18 cellular contexts compared by ENCODE assay signal in genomic region chr1:51072040-51072439, GRCh38. TPM values are rescaled to one million over a fixed set of nuclear protein-coding genes. Genes with fewer than 3 reads are reported as not detected.
DNase-seq lines count a peak whose midpoint lies in the region; ATAC-seq, FAIRE-seq and TF ChIP-seq lines count a peak whose summit lies in the region.
"Had no signal": no experiment of that assay in that cellular context is flagged by ENCODE, and none has a peak within 500 bp of the region (broad histone marks: within the 10 kb centered on the region; RNA-seq: fewer than 3 reads in every experiment).

No MANE protein-coding gene starts in this region.

- H3K4me1 Mint-ChIP-seq in endodermal cell, result no peaks in the 10 kb centered on the region
- H3K4me1 Mint-ChIP-seq: CD4-positive, CD25-positive, alpha-beta regulatory T cell; IgD-negative memory B cell had no signal

- H3K27ac Mint-ChIP-seq in endodermal cell, result no peak overlapping the region
- H3K27ac Mint-ChIP-seq: CD4-positive, CD25-positive, alpha-beta regulatory T cell; IgD-negative memory B cell had no signal

- H3K4me1 ChIP-seq in IMR-90 (ENCODE audit: control insufficient read depth, insufficient read depth, low read length) (no peaks in the 10 kb centered on the region), small intestine (ENCODE audit: control insufficient read depth in 2 of 2, insufficient read depth in 1 of 2, low read depth in 1 of 2, low read length in 1 of 2) (no peaks in the 10 kb centered on the region), endodermal cell (ENCODE audit: control insufficient read depth, insufficient read depth, low read length) (no peaks in the 10 kb centered on the region)
- H3K4me1 ChIP-seq: Caco-2 had no signal

- intact Hi-C loops in IMR-90 (cut with micrococcal nuclease), result no loop called here

- peaks cover 7% of the 10 kb centered on the region for H3K27me3 Mint-ChIP-seq in endodermal cell (ENCODE audit: insufficient read depth)

- dilution Hi-C loops in IMR-90 (cut with HindIII; ENCODE audit: low sequenced_read_pairs, unreplicated experiment), result no loop called here

- no peak for TF ChIP-seq RAD21 in IMR-90 (IDR thresholded peaks at IDR 0.05; ENCODE audit: low read length)

- no peak overlapping the region for H4K8ac ChIP-seq in IMR-90 (ENCODE audit: low read depth in 2 of 2, low read length in 2 of 2)

- no peak overlapping the region for H4K5ac ChIP-seq in IMR-90 (ENCODE audit: low read depth, low read length)

- no peaks in the 10 kb centered on the region for H3K36me3 ChIP-seq in IMR-90 (ENCODE audit: control insufficient read depth, insufficient read depth, low read length)
- no peaks in the 10 kb centered on the region for H3K36me3 ChIP-seq in small intestine (ENCODE audit: control insufficient read depth in 2 of 2, insufficient read depth in 2 of 2, low read length in 2 of 2)
- H3K36me3 ChIP-seq in endodermal cell (ENCODE audit: control insufficient read depth, insufficient read depth, low read length), result no peaks in the 10 kb centered on the region

- H4K91ac ChIP-seq in IMR-90 (ENCODE audit: insufficient read depth, low read depth, low read length), result no peak overlapping the region

- H3K9me3 Mint-ChIP-seq in endodermal cell, result no peaks in the 10 kb centered on the region
- H3K9me3 Mint-ChIP-seq: IgD-negative memory B cell had no signal

- no peak overlapping the region for H2BK15ac ChIP-seq in IMR-90 (ENCODE audit: low read depth, low read length)

- peaks cover 2% of the 10 kb centered on the region; the same call in 1 of the 2 replicates for H3K9me1 ChIP-seq in IMR-90 (ENCODE audit: insufficient read depth, low read length)

- no peak overlapping the region for H3K18ac ChIP-seq in IMR-90 (ENCODE audit: low read depth, low read length)

- ATAC-seq in IMR-90 (ENCODE audit: low read depth) (no peak), esophagus mucosa (peak; percentile 69), GM18502 (IDR thresholded peaks at IDR 0.05; ENCODE audit: poor library complexity, unreplicated experiment) (no peak)

- H2BK20ac ChIP-seq in IMR-90 (ENCODE audit: low read depth, low read length), result no peak overlapping the region

- no peak overlapping the region for H2AK5ac ChIP-seq in IMR-90 (ENCODE audit: low read depth, low read length)

- DNase-seq in IMR-90 (no peak), RWPE1 (ENCODE audit: low spot score) (peak; percentile 48), small intestine (peak; percentile 68), endodermal cell (no peak), ecto neural progenitor cell (ENCODE audit: low spot score) (no peak)
- DNase-seq: Caco-2; CD4-positive, CD25-positive, alpha-beta regulatory T cell; H7; MV-4-11; NCI-H1417; NCI-H1930; NCI-H2171; NCI-H774; SHP77 had no signal

- no peak overlapping the region for H3K27ac ChIP-seq in IMR-90 (ENCODE audit: insufficient read depth, low read length)
- H3K27ac ChIP-seq in RWPE1, result no peak overlapping the region
- H3K27ac ChIP-seq in small intestine (ENCODE audit: low read depth in 1 of 2, low read length in 1 of 2), result no peak overlapping the region
- H3K27ac ChIP-seq in endodermal cell (ENCODE audit: low read depth, low read length), result no peak overlapping the region

- H3K79me1 ChIP-seq in IMR-90 (ENCODE audit: low read depth in 1 of 2, low read length in 2 of 2), result no peaks in the 10 kb centered on the region

- H3K27me3 ChIP-seq in IMR-90 (ENCODE audit: control insufficient read depth, insufficient read depth, low read length) (peaks cover 5% of the 10 kb centered on the region), small intestine (ENCODE audit: control insufficient read depth in 2 of 2, insufficient read depth in 2 of 2, low read length in 2 of 2) (peaks cover 0 to 3% of the 10 kb centered on the region in 2 donors), endodermal cell (ENCODE audit: control insufficient read depth, insufficient read depth, low read length, poor library complexity, severe bottlenecking) (no peaks in the 10 kb centered on the region)

- H3K56ac ChIP-seq in IMR-90 (ENCODE audit: extremely low read depth, insufficient read depth, low read length), result no peak overlapping the region

- no peak overlapping the region for H3K14ac ChIP-seq in IMR-90 (replicated peaks; ENCODE audit: low read depth, low read length)

- no peak overlapping the region for H2BK120ac ChIP-seq in IMR-90 (ENCODE audit: low read depth, low read length)

- no peak for TF ChIP-seq POLR2A in IMR-90 (IDR thresholded peaks at IDR 0.05; ENCODE audit: low read depth, low read length)

- H3K9ac ChIP-seq in IMR-90 (ENCODE audit: low read depth, low read length), result no peak overlapping the region
- no peak overlapping the region for H3K9ac ChIP-seq in endodermal cell (ENCODE audit: extremely low read depth, low read length, poor library complexity, severe bottlenecking)

- FAIRE-seq in small intestine (lab: Jason Lieb, UNC), result no peak
- FAIRE-seq: GM19239 had no signal

- CTCF ChIA-PET in IMR-90 (lab: Yijun Ruan, JAX) (no interaction called here), RWPE1 (lab: Yijun Ruan, JAX) (interaction anchor here (0.6 to 0.7 kb wide), 2 partner anchors 33 to 298 kb away, joined by 3 read pairs; no protein-coding TSS in a partner anchor)

- no peaks in the 10 kb centered on the region for H3K36me3 Mint-ChIP-seq in endodermal cell (ENCODE audit: low read depth)
- H3K36me3 Mint-ChIP-seq: CD4-positive, CD25-positive, alpha-beta regulatory T cell; IgD-negative memory B cell had no signal

- no peak overlapping the region for H2BK5ac ChIP-seq in IMR-90 (ENCODE audit: low read depth, low read length, poor library complexity, severe bottlenecking)

- H2AFZ ChIP-seq in IMR-90 (replicated peaks; ENCODE audit: low read length, poor library complexity), result peak overlapping the region; percentile 3

- H2AK9ac ChIP-seq in IMR-90 (replicated peaks; ENCODE audit: low read depth, low read length, poor library complexity), result no peak overlapping the region

- no peak overlapping the region for H3K4me2 ChIP-seq in IMR-90 (ENCODE audit: low read depth, low read length)

- POLR2A ChIA-PET in IMR-90 (lab: Charles Lee; ENCODE audit: unreplicated experiment), result no interaction called here
- POLR2A ChIA-PET in RWPE1 (lab: Yijun Ruan, JAX; ENCODE audit: low non-redundant PET), result no interaction called here

- in situ Hi-C loops in IMR-90 (cut with MboI; ENCODE audit: low sequenced_read_pairs), result no loop called here

- no peaks in the 10 kb centered on the region for H3K9me3 ChIP-seq in IMR-90 (ENCODE audit: control insufficient read depth, insufficient read depth, low read length)
- H3K9me3 ChIP-seq in small intestine (ENCODE audit: control insufficient read depth, low read depth), result no peaks in the 10 kb centered on the region
- no peaks in the 10 kb centered on the region for H3K9me3 ChIP-seq in endodermal cell (ENCODE audit: control insufficient read depth, low read length)
- H3K9me3 ChIP-seq: Caco-2 had no signal

- no peaks in the 10 kb centered on the region for H4K20me1 ChIP-seq in IMR-90 (ENCODE audit: insufficient read depth, low read length)

- H3K4me3 Mint-ChIP-seq in endodermal cell, result no peak overlapping the region
- H3K4me3 Mint-ChIP-seq: CD4-positive, CD25-positive, alpha-beta regulatory T cell; IgD-negative memory B cell had no signal

- H3K23ac ChIP-seq in IMR-90 (ENCODE audit: low read depth, low read length), result no peak overlapping the region

- TF ChIP-seq CTCF in IMR-90 (conservative IDR thresholded peaks at IDR 0.05; ENCODE audit: low read depth, low read length) (no peak), RWPE1 (conservative IDR thresholded peaks at IDR 0.05; ENCODE audit: low read depth) (no peak), endodermal cell (conservative IDR thresholded peaks at IDR 0.05) (no peak)

- no peak overlapping the region for H3K4me3 ChIP-seq in IMR-90 (ENCODE audit: insufficient read depth, low read depth, low read length)
- no peak overlapping the region for H3K4me3 ChIP-seq in small intestine (ENCODE audit: low read depth in 1 of 2, low read length in 2 of 2)
- H3K4me3 ChIP-seq in endodermal cell (ENCODE audit: low read length), result no peak overlapping the region

- BruUV-seq in IMR-90 (replicated peaks; lab: Mats Ljungman, UMichigan), result no TSS peak

- 71% methylated on average over 6 of the region's 16 CpGs; no CpG with 5 or more reads in 1 of the 2 experiments for WGBS in IMR-90 (ENCODE audit: extremely low coverage in 2 of 2, insufficient read length in 1 of 2), 2 experiments
- 50 to 72% (median 63%) methylated on average over 16 of the region's 16 CpGs for WGBS in small intestine, 3 donors
- WGBS in endodermal cell (ENCODE audit: insufficient coverage in 1 of 2, insufficient read length in 1 of 2), 2 experiments, result 92 to 96% methylated on average over 12 to 16 of the region's 16 CpGs

- H3K4ac ChIP-seq in IMR-90 (ENCODE audit: low read depth, low read length), result no peak overlapping the region

TF ChIP-seq in IMR-90, 13 proteins besides CTCF, POLR2A, EP300 and RAD21:
- no peak for TF ChIP-seq MAZ (IDR thresholded peaks at IDR 0.05; ENCODE audit: borderline replicate concordance, low read depth, low read length)
- TF ChIP-seq MXI1 (IDR thresholded peaks at IDR 0.05; ENCODE audit: borderline replicate concordance, low read depth, low read length), result no peak
- TF ChIP-seq RFX5 (IDR thresholded peaks at IDR 0.05; ENCODE audit: low read depth, low read length), result no peak
- no peak for TF ChIP-seq RCOR1 (IDR thresholded peaks at IDR 0.05; ENCODE audit: insufficient replicate concordance, low read length)
- no peak for TF ChIP-seq MAFK (IDR thresholded peaks at IDR 0.05; ENCODE audit: low read depth, low read length)
- no peak for TF ChIP-seq CHD1 (IDR thresholded peaks at IDR 0.05; ENCODE audit: low read depth, low read length)
- no peak for TF ChIP-seq BHLHE40 (IDR thresholded peaks at IDR 0.05; ENCODE audit: low read depth, low read length)

RNA-seq across cellular contexts. Expression of gene C1orf185, which starts 30.0 kb away (rescaled TPM):
- total RNA-seq in IMR-90 (2012; rRNA removed) (not detected in 2 replicates), esophagus mucosa (not detected), endodermal cell (not detected)
- polyA plus RNA-seq in IMR-90 (2012; rRNA removed) (not detected in 2 replicates), small intestine (not detected)
- not detected in 2 replicates for polyA plus RNA-seq in IMR-90 (2012; cell fraction: cytosol; rRNA removed)
- not detected in 2 replicates for polyA plus RNA-seq in IMR-90 (2012; cell fraction: nucleus; rRNA removed; ENCODE audit: low replicate concordance)
- polyA plus RNA-seq in endodermal cell (2013, experiment 1 of 2), result not detected
- polyA plus RNA-seq in endodermal cell (2013, experiment 2 of 2), result not detected
- total RNA-seq: Caco-2; CD4-positive, CD25-positive, alpha-beta regulatory T cell; H7 had no signal
- polyA plus RNA-seq: CD4-positive, CD25-positive, alpha-beta regulatory T cell; IgD-negative memory B cell had no signal

Comparison
In these comparisons a context has a peak if more than half of its experiments do, and no peak if none do; other contexts are left out.
1. DNase-seq: peak in RWPE1 (single experiment) and small intestine (single experiment); none in IMR-90 (single experiment), endodermal cell (single experiment) and ecto neural progenitor cell (single experiment).